1 cellular context compared by ENCODE assay signal in genomic region chr22:49975543-49976389, GRCh38.
A peak's percentile ranks its signal among the peaks of the same experiment; 100 is the strongest.
TF ChIP-seq lines count a peak whose summit lies in the region.

No MANE protein-coding gene starts in this region.

TF ChIP-seq in HEK293, 187 proteins besides CTCF, POLR2A, EP300 and RAD21 (continued from another document and continues in another):
- no peak for TF ChIP-seq HOXD13 (CRISPR knock-in tag; IDR thresholded peaks at IDR 0.05; ENCODE audit: borderline replicate concordance)
- peak; percentile 78 for TF ChIP-seq KLF1 (tag by site-specific recombination; IDR thresholded peaks at IDR 0.05)
- TF ChIP-seq ZNF112 (tag by site-specific recombination; IDR thresholded peaks at IDR 0.05) = no peak; the same call in 1 of the 2 replicates
- TF ChIP-seq ZFP69B (tag by site-specific recombination; IDR thresholded peaks at IDR 0.05) = peak; percentile 73
- TF ChIP-seq ZXDB (tag by site-specific recombination; IDR thresholded peaks at IDR 0.05) = no peak
- TF ChIP-seq ZNF629 (tag by site-specific recombination; IDR thresholded peaks at IDR 0.05) = no peak
- 0 out of 2 replicates have a peak, but pooled peaks have one; percentile 59 for TF ChIP-seq ZNF157 (tag by site-specific recombination; IDR thresholded peaks at IDR 0.05)
- TF ChIP-seq ZNF707 (tag by site-specific recombination; IDR thresholded peaks at IDR 0.05) = no peak
- no peak for TF ChIP-seq ZNF701 (tag by site-specific recombination; IDR thresholded peaks at IDR 0.05)
- no peak; the same call in 1 of the 2 replicates for TF ChIP-seq ZFHX2 (tag by site-specific recombination; conservative IDR thresholded peaks at IDR 0.05)
- no peak; the same call in 1 of the 2 replicates for TF ChIP-seq SP7 (tag by site-specific recombination; IDR thresholded peaks at IDR 0.05)
- TF ChIP-seq PRDM1 (tag by site-specific recombination; IDR thresholded peaks at IDR 0.05) = no peak; the same call in 1 of the 2 replicates
- no peak for TF ChIP-seq ZNF843 (tag by site-specific recombination; IDR thresholded peaks at IDR 0.05)
- no peak for TF ChIP-seq TRIM28 (IDR thresholded peaks at IDR 0.05; ENCODE audit: borderline replicate concordance, low read length)
- peak; percentile 41; the same call in 1 of the 2 replicates for TF ChIP-seq ZNF211 (tag by site-specific recombination; IDR thresholded peaks at IDR 0.05; ENCODE audit: low read depth)
- TF ChIP-seq ZNF132 (tag by site-specific recombination; IDR thresholded peaks at IDR 0.05; ENCODE audit: borderline replicate concordance) = no peak
- peak; percentile 50; the same call in 1 of the 2 replicates for TF ChIP-seq WT1 (tag by site-specific recombination; IDR thresholded peaks at IDR 0.05)
- TF ChIP-seq ZNF514 (tag by site-specific recombination; IDR thresholded peaks at IDR 0.05) = peak; percentile 54; the same call in 1 of the 2 replicates
- TF ChIP-seq ZNF776 (tag by site-specific recombination; IDR thresholded peaks at IDR 0.05; ENCODE audit: borderline replicate concordance) = no peak
- no peak for TF ChIP-seq SCRT2 (tag by site-specific recombination; IDR thresholded peaks at IDR 0.05)
- no peak for TF ChIP-seq HOXA7 (CRISPR knock-in tag; IDR thresholded peaks at IDR 0.05; ENCODE audit: borderline replicate concordance)
- peak; percentile 83 for TF ChIP-seq GLIS1 (tag by site-specific recombination; IDR thresholded peaks at IDR 0.05)
- TF ChIP-seq, protein P1, sequence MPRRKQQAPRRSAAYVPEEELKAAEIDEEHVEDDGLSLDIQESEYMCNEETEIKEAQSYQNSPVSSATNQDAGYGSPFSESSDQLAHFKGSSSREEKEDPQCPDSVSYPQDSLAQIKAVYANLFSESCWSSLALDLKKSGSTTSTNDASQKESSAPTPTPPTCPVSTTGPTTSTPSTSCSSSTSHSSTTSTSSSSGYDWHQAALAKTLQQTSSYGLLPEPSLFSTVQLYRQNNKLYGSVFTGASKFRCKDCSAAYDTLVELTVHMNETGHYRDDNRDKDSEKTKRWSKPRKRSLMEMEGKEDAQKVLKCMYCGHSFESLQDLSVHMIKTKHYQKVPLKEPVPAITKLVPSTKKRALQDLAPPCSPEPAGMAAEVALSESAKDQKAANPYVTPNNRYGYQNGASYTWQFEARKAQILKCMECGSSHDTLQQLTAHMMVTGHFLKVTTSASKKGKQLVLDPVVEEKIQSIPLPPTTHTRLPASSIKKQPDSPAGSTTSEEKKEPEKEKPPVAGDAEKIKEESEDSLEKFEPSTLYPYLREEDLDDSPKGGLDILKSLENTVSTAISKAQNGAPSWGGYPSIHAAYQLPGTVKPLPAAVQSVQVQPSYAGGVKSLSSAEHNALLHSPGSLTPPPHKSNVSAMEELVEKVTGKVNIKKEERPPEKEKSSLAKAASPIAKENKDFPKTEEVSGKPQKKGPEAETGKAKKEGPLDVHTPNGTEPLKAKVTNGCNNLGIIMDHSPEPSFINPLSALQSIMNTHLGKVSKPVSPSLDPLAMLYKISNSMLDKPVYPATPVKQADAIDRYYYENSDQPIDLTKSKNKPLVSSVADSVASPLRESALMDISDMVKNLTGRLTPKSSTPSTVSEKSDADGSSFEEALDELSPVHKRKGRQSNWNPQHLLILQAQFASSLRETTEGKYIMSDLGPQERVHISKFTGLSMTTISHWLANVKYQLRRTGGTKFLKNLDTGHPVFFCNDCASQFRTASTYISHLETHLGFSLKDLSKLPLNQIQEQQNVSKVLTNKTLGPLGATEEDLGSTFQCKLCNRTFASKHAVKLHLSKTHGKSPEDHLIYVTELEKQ (tag by site-specific recombination; IDR thresholded peaks at IDR 0.05; ENCODE audit: borderline replicate concordance) = no peak
- TF ChIP-seq GLIS2 (tag by site-specific recombination; IDR thresholded peaks at IDR 0.05) = peak; percentile 88
- TF ChIP-seq, protein P2, sequence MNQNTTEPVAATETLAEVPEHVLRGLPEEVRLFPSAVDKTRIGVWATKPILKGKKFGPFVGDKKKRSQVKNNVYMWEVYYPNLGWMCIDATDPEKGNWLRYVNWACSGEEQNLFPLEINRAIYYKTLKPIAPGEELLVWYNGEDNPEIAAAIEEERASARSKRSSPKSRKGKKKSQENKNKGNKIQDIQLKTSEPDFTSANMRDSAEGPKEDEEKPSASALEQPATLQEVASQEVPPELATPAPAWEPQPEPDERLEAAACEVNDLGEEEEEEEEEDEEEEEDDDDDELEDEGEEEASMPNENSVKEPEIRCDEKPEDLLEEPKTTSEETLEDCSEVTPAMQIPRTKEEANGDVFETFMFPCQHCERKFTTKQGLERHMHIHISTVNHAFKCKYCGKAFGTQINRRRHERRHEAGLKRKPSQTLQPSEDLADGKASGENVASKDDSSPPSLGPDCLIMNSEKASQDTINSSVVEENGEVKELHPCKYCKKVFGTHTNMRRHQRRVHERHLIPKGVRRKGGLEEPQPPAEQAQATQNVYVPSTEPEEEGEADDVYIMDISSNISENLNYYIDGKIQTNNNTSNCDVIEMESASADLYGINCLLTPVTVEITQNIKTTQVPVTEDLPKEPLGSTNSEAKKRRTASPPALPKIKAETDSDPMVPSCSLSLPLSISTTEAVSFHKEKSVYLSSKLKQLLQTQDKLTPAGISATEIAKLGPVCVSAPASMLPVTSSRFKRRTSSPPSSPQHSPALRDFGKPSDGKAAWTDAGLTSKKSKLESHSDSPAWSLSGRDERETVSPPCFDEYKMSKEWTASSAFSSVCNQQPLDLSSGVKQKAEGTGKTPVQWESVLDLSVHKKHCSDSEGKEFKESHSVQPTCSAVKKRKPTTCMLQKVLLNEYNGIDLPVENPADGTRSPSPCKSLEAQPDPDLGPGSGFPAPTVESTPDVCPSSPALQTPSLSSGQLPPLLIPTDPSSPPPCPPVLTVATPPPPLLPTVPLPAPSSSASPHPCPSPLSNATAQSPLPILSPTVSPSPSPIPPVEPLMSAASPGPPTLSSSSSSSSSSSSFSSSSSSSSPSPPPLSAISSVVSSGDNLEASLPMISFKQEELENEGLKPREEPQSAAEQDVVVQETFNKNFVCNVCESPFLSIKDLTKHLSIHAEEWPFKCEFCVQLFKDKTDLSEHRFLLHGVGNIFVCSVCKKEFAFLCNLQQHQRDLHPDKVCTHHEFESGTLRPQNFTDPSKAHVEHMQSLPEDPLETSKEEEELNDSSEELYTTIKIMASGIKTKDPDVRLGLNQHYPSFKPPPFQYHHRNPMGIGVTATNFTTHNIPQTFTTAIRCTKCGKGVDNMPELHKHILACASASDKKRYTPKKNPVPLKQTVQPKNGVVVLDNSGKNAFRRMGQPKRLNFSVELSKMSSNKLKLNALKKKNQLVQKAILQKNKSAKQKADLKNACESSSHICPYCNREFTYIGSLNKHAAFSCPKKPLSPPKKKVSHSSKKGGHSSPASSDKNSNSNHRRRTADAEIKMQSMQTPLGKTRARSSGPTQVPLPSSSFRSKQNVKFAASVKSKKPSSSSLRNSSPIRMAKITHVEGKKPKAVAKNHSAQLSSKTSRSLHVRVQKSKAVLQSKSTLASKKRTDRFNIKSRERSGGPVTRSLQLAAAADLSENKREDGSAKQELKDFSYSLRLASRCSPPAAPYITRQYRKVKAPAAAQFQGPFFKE (tag by site-specific recombination; IDR thresholded peaks at IDR 0.05; ENCODE audit: borderline replicate concordance) = no peak
- TF ChIP-seq BCL6B (tag by site-specific recombination; IDR thresholded peaks at IDR 0.05) = no peak
- TF ChIP-seq ATF2 (tag by site-specific recombination; IDR thresholded peaks at IDR 0.05; ENCODE audit: low read depth) = no peak
- no peak for TF ChIP-seq ZNF791 (tag by site-specific recombination; IDR thresholded peaks at IDR 0.05)
- peak; percentile 36 for TF ChIP-seq ZNF398 (tag by site-specific recombination; IDR thresholded peaks at IDR 0.05)
- TF ChIP-seq ZNF140 (tag by site-specific recombination; IDR thresholded peaks at IDR 0.05) = no peak
- no peak for TF ChIP-seq ZNF10 (tag by site-specific recombination; IDR thresholded peaks at IDR 0.05)
- TF ChIP-seq ZBTB48 (tag by site-specific recombination; IDR thresholded peaks at IDR 0.05) = peak; percentile 90
- TF ChIP-seq ZNF488 (tag by site-specific recombination; IDR thresholded peaks at IDR 0.05) = 0 out of 2 replicates have a peak, but pooled peaks have one; percentile 81
- TF ChIP-seq, protein P3, sequence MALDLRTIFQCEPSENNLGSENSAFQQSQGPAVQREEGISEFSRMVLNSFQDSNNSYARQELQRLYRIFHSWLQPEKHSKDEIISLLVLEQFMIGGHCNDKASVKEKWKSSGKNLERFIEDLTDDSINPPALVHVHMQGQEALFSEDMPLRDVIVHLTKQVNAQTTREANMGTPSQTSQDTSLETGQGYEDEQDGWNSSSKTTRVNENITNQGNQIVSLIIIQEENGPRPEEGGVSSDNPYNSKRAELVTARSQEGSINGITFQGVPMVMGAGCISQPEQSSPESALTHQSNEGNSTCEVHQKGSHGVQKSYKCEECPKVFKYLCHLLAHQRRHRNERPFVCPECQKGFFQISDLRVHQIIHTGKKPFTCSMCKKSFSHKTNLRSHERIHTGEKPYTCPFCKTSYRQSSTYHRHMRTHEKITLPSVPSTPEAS (tag by site-specific recombination; IDR thresholded peaks at IDR 0.05) = peak; percentile 91
- TF ChIP-seq, protein P4, sequence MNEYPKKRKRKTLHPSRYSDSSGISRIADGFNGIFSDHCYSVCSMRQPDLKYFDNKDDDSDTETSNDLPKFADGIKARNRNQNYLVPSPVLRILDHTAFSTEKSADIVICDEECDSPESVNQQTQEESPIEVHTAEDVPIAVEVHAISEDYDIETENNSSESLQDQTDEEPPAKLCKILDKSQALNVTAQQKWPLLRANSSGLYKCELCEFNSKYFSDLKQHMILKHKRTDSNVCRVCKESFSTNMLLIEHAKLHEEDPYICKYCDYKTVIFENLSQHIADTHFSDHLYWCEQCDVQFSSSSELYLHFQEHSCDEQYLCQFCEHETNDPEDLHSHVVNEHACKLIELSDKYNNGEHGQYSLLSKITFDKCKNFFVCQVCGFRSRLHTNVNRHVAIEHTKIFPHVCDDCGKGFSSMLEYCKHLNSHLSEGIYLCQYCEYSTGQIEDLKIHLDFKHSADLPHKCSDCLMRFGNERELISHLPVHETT (tag by site-specific recombination; IDR thresholded peaks at IDR 0.05) = peak; percentile 91; the same call in 1 of the 2 replicates
- TF ChIP-seq ZSCAN16 (tag by site-specific recombination; IDR thresholded peaks at IDR 0.05) = no peak
- TF ChIP-seq SP3 (tag by site-specific recombination; IDR thresholded peaks at IDR 0.05) = no peak
- TF ChIP-seq ZNF449 (tag by site-specific recombination; IDR thresholded peaks at IDR 0.05) = no peak
- TF ChIP-seq ZNF169 (tag by site-specific recombination; IDR thresholded peaks at IDR 0.05) = no peak
- peak; percentile 51; the same call in 1 of the 2 replicates for TF ChIP-seq ZNF548 (tag by site-specific recombination; IDR thresholded peaks at IDR 0.05)
- no peak for TF ChIP-seq ZNF529 (tag by site-specific recombination; IDR thresholded peaks at IDR 0.05; ENCODE audit: insufficient replicate concordance)
- peak; percentile 45; the same call in 1 of the 2 replicates for TF ChIP-seq OSR2 (tag by site-specific recombination; IDR thresholded peaks at IDR 0.05)
- TF ChIP-seq ZNF76 (tag by site-specific recombination; IDR thresholded peaks at IDR 0.05; ENCODE audit: borderline replicate concordance, low read depth) = 0 out of 2 replicates have a peak, but pooled peaks have one; percentile 13
- no peak for TF ChIP-seq MEIS1 (CRISPR knock-in tag; IDR thresholded peaks at IDR 0.05; ENCODE audit: borderline replicate concordance)
